ENCODE assay signal across 8 cellular contexts in genomic region chr9:32571969-32572899, GRCh38. TPM values are rescaled to one million over a fixed set of nuclear protein-coding genes. Genes with fewer than 3 reads are reported as not detected.
DNase-seq lines count a peak whose midpoint lies in the region; ATAC-seq and TF ChIP-seq lines count a peak whose summit lies in the region.

No MANE protein-coding gene starts in this region.

- H3K27me3 ChIP-seq in SJSA1 (replicated peaks) = no peaks in the 10 kb centered on the region
- H3K27me3 ChIP-seq in ovary = no peaks in the 10 kb centered on the region
- H3K27me3 ChIP-seq in upper lobe of right lung = no peaks in the 10 kb centered on the region

- no peak for TF ChIP-seq POLR2A in ovary (IDR thresholded peaks at IDR 0.05)

- peak; percentile 91 for ATAC-seq in GM21723 (IDR thresholded peaks at IDR 0.05; ENCODE audit: unreplicated experiment)
- peak; percentile 90 for ATAC-seq in upper lobe of right lung

- TF ChIP-seq EP300 in ovary (IDR thresholded peaks at IDR 0.05) = no peak

- DNase-seq in ELF-1 (ENCODE audit: low read depth, low spot score) = peak; percentile 79
- peak; percentile 83 for DNase-seq in Jurkat, Clone E6-1 (ENCODE audit: low read depth, low spot score)
- peak; percentile 49 to 52 for DNase-seq in SJSA1 (ENCODE audit: low read depth in 1 of 2, low spot score in 2 of 2)
- DNase-seq in activated naive CD4-positive, alpha-beta T cell treated with anti-CD3 and anti-CD28 coated beads, Interleukin-2, amount 50 U/mL, for 16 hours = peak; percentile 76
- peak; percentile 78 for DNase-seq in glomerular visceral epithelial cell (ENCODE audit: extremely low spot score)
- peak in 3 of 5 donors; percentile 40 to 57 (median 53) for DNase-seq in ovary
- no peak for DNase-seq in upper lobe of right lung

- no peaks in the 10 kb centered on the region; the same call in 1 of the 2 replicates for H3K36me3 ChIP-seq in SJSA1
- H3K36me3 ChIP-seq in ovary = no peaks in the 10 kb centered on the region
- H3K36me3 ChIP-seq in upper lobe of right lung = peaks cover 5% of the 10 kb centered on the region

- 3 to 4% (median 3%) methylated on average over 17 of the region's 17 CpGs for WGBS in ovary, 3 donors

- intact Hi-C loops in ovary (cut with DNase I) (loop anchor here in 1 of 4 donors (2.0 kb wide), 1 partner anchor 193 kb away; no protein-coding TSS in a partner anchor), upper lobe of right lung (cut with DNase I) (no loop called here)

- H3K4me1 ChIP-seq in SJSA1 (replicated peaks) = peaks cover 9% of the 10 kb centered on the region
- H3K4me1 ChIP-seq in ovary (ENCODE audit: insufficient read depth) = no peaks in the 10 kb centered on the region
- H3K4me1 ChIP-seq in upper lobe of right lung = peaks cover 19% of the 10 kb centered on the region

- no peaks in the 10 kb centered on the region for H3K9me3 ChIP-seq in SJSA1 (replicated peaks)
- H3K9me3 ChIP-seq in ovary = no peaks in the 10 kb centered on the region
- no peaks in the 10 kb centered on the region for H3K9me3 ChIP-seq in upper lobe of right lung

- H3K27ac ChIP-seq in SJSA1 (peak overlapping the region; percentile 55), ovary (peak overlapping the region; percentile 63 to 73), upper lobe of right lung (peak overlapping the region; percentile 91)

- TF ChIP-seq CTCF in ovary (IDR thresholded peaks at IDR 0.05) (peak in 2 of 3 donors; percentile 28 to 40), upper lobe of right lung (IDR thresholded peaks at IDR 0.05) (peak; percentile 62)

- H3K4me3 ChIP-seq in Jurkat, Clone E6-1 (ENCODE audit: low read length) = peak overlapping the region; percentile 81
- peak overlapping the region; percentile 67 for H3K4me3 ChIP-seq in SJSA1
- peak overlapping the region; percentile 50 for H3K4me3 ChIP-seq in ovary
- H3K4me3 ChIP-seq in upper lobe of right lung = peak overlapping the region; percentile 89

RNA-seq across cellular contexts. Expression of gene NDUFB6, which starts 0.7 kb away (rescaled TPM):
- 164 TPM for polyA plus RNA-seq in Jurkat, Clone E6-1 (2012; ENCODE audit: insufficient read depth, insufficient read length)
- 70.3 and 74.9 TPM in 2 replicates for total RNA-seq in SJSA1 (2014; rRNA removed; shearing (Covaris generic))
- 10 to 100 TPM; 31.9 to 42.5 (median 38.8) TPM for total RNA-seq in ovary
- polyA plus RNA-seq in ovary = 10 to 100 TPM; 19.6 to 30.3 TPM
- total RNA-seq in upper lobe of right lung = 38.2 TPM

RNA-seq across cellular contexts. Expression of gene TOPORS, which starts 19.8 kb away (rescaled TPM):
- 18.0 TPM for polyA plus RNA-seq in Jurkat, Clone E6-1 (2012; ENCODE audit: insufficient read depth, insufficient read length)
- 14.2 and 14.7 TPM in 2 replicates for total RNA-seq in SJSA1 (2014; rRNA removed; shearing (Covaris generic))
- total RNA-seq in ovary (10 to 100 TPM; 18.8 to 31.8 (median 20.9) TPM), upper lobe of right lung (14.6 TPM)
- 10 to 100 TPM; 15.1 to 20.9 TPM for polyA plus RNA-seq in ovary

RNA-seq across cellular contexts. Expression of gene SMIM27, which starts 20.1 kb away (rescaled TPM):
- polyA plus RNA-seq in Jurkat, Clone E6-1 (2012; ENCODE audit: insufficient read depth, insufficient read length) = 32.3 TPM
- total RNA-seq in SJSA1 (2014; rRNA removed; shearing (Covaris generic)) = 0.16 and 2.0 TPM in 2 replicates
- 10 to 100 TPM in 1 of 7 donors, 1 to 10 TPM in 6; 4.8 to 16.3 (median 9.2) TPM for total RNA-seq in ovary
- polyA plus RNA-seq in ovary = 10 to 100 TPM in 1 of 2 donors, 1 to 10 TPM in 1; 8.3 to 10.8 TPM
- 8.8 TPM for total RNA-seq in upper lobe of right lung

RNA-seq across cellular contexts. Expression of gene RIGI, which starts 46.2 kb away (rescaled TPM):
- 3.8 TPM for polyA plus RNA-seq in Jurkat, Clone E6-1 (2012; ENCODE audit: insufficient read depth, insufficient read length)
- total RNA-seq in SJSA1 (2014; rRNA removed; shearing (Covaris generic)) = 3.2 and 6.3 TPM in 2 replicates
- total RNA-seq in ovary = 1 to 10 TPM; 6.4 to 9.5 (median 7.1) TPM
- 10 to 100 TPM in 1 of 2 donors, 1 to 10 TPM in 1; 5.4 to 16.7 TPM for polyA plus RNA-seq in ovary
- total RNA-seq in upper lobe of right lung = 20.0 TPM
